In genomic region chr6:12138377-12138776, GRCh38 we compare ENCODE assay signal across 15 cellular contexts.
DNase-seq lines count a peak whose midpoint lies in the region; ATAC-seq and TF ChIP-seq lines count a peak whose summit lies in the region.
"Had no signal": no experiment of that assay in that cellular context is flagged by ENCODE, and none has a peak within 500 bp of the region (broad histone marks: within the 10 kb centered on the region; RNA-seq: fewer than 3 reads in every experiment).

No MANE protein-coding gene starts in this region.

- H3K27ac ChIP-seq in CD8-positive, alpha-beta T cell (ENCODE audit: low read depth, low read length), result no peak overlapping the region
- no peak overlapping the region for H3K27ac ChIP-seq in suprapubic skin
- H3K27ac ChIP-seq in esophagus muscularis mucosa (replicated peaks in 1 of 4), result no peak overlapping the region
- H3K27ac ChIP-seq: parathyroid adenoma had no signal

- intact Hi-C loops in CD8-positive, alpha-beta T cell (cut with DNase I, micrococcal nuclease), result no loop called here
- intact Hi-C loops in esophagus muscularis mucosa (cut with DNase I), result no loop called here

- no peaks in the 10 kb centered on the region for H3K9me3 ChIP-seq in CD8-positive, alpha-beta T cell (ENCODE audit: low read length)
- H3K9me3 ChIP-seq in suprapubic skin, result no peaks in the 10 kb centered on the region
- H3K9me3 ChIP-seq in esophagus muscularis mucosa, result no peaks in the 10 kb centered on the region
- H3K9me3 ChIP-seq: BE2C had no signal

- TF ChIP-seq EP300 in suprapubic skin (IDR thresholded peaks at IDR 0.05) (no peak), esophagus muscularis mucosa (IDR thresholded peaks at IDR 0.05) (no peak)

- H3K4me3 Mint-ChIP-seq in CD8-positive, alpha-beta T cell, result no peak overlapping the region
- H3K4me3 Mint-ChIP-seq: stimulated activated memory B cell treated with anti-CD40 and anti-IgM and Interleukin-4, amounts not matched to agents 10 μg/mL and 1 μg/mL and 100 μg/mL, for 72 hours had no signal

- H3K36me3 ChIP-seq in CD8-positive, alpha-beta T cell (ENCODE audit: insufficient read depth, low read length), result no peaks in the 10 kb centered on the region
- H3K36me3 ChIP-seq in suprapubic skin (peaks cover 26% of the 10 kb centered on the region), esophagus muscularis mucosa (peaks cover 0 to 32% (median 23%) of the 10 kb centered on the region in 4 donors)

- peaks cover 22% of the 10 kb centered on the region for H3K4me1 Mint-ChIP-seq in CD8-positive, alpha-beta T cell (ENCODE audit: low read depth)
- H3K4me1 Mint-ChIP-seq: stimulated activated memory B cell treated with anti-CD40 and anti-IgM and Interleukin-4, amounts not matched to agents 10 μg/mL and 1 μg/mL and 100 μg/mL, for 72 hours had no signal

- H3K27me3 Mint-ChIP-seq in CD8-positive, alpha-beta T cell (ENCODE audit: low read depth), result no peaks in the 10 kb centered on the region
- H3K27me3 Mint-ChIP-seq: stimulated activated memory B cell treated with anti-CD40 and anti-IgM and Interleukin-4, amounts not matched to agents 10 μg/mL and 1 μg/mL and 100 μg/mL, for 72 hours had no signal

- no peaks in the 10 kb centered on the region for H3K27me3 ChIP-seq in CD8-positive, alpha-beta T cell (ENCODE audit: insufficient read depth, low read length)
- H3K27me3 ChIP-seq in suprapubic skin (no peaks in the 10 kb centered on the region), esophagus muscularis mucosa (no peaks in the 10 kb centered on the region)
- H3K27me3 ChIP-seq: BE2C, dorsolateral prefrontal cortex had no signal

- peaks cover 15% of the 10 kb centered on the region for H3K4me1 ChIP-seq in CD8-positive, alpha-beta T cell (ENCODE audit: insufficient read depth, low read length)
- peaks cover 8% of the 10 kb centered on the region for H3K4me1 ChIP-seq in suprapubic skin
- H3K4me1 ChIP-seq in esophagus muscularis mucosa, result peaks cover 0 to 11% (median 9%) of the 10 kb centered on the region in 4 donors
- H3K4me1 ChIP-seq: BE2C, parathyroid adenoma had no signal

- POLR2A ChIA-PET in CD8-positive, alpha-beta T cell (lab: Charles Lee), result interaction anchor here (0.6 kb wide), 1 partner anchor 10 kb away, joined by 3 read pairs; no protein-coding TSS in a partner anchor

- no peak for TF ChIP-seq CTCF in CD8-positive, alpha-beta T cell (IDR thresholded peaks at IDR 0.05)
- no peak for TF ChIP-seq CTCF in suprapubic skin (IDR thresholded peaks at IDR 0.05)
- no peak for TF ChIP-seq CTCF in esophagus muscularis mucosa (IDR thresholded peaks at IDR 0.05)

- peak; percentile 4 to 71 (median 38) for DNase-seq in CD8-positive, alpha-beta T cell
- DNase-seq in T-helper 1 cell, result peak in 3 of 5 donors; percentile 17 to 78 (median 39)
- peak; percentile 13 for DNase-seq in activated naive CD4-positive, alpha-beta T cell treated with Interleukin-2 at 50 U/mL for 16 hours
- peak; percentile 69 for DNase-seq in myocyte (ENCODE audit: low read depth)
- DNase-seq in suprapubic skin (ENCODE audit: low spot score in 2 of 2), result no peak
- no peak for DNase-seq in esophagus muscularis mucosa (ENCODE audit: extremely low spot score)
- DNase-seq in DMS 273 (lab: John Stamatoyannopoulos, UW; ENCODE audit: unreplicated experiment), result no peak
- DNase-seq: BE2C, dorsolateral prefrontal cortex, MM.1S, NCI-H2171 treated with DMSO at 0.1 percent for 48 hours had no signal

- no peak overlapping the region for H3K4me3 ChIP-seq in CD8-positive, alpha-beta T cell (ENCODE audit: low read depth, low read length)
- no peak overlapping the region for H3K4me3 ChIP-seq in suprapubic skin
- no peak overlapping the region for H3K4me3 ChIP-seq in esophagus muscularis mucosa

- H3K27ac Mint-ChIP-seq in CD8-positive, alpha-beta T cell, result peak overlapping the region; percentile 23

- ATAC-seq in CD8-positive, alpha-beta T cell, result peak; percentile 100
- no peak for ATAC-seq in GM18498 (IDR thresholded peaks at IDR 0.05; ENCODE audit: unreplicated experiment)
- ATAC-seq: HCT116; stimulated activated memory B cell treated with anti-CD40 and anti-IgM and Interleukin-4, amounts not matched to agents 10 μg/mL and 1 μg/mL and 100 μg/mL, for 72 hours had no signal

- peaks cover 52% of the 10 kb centered on the region for H3K36me3 Mint-ChIP-seq in CD8-positive, alpha-beta T cell

- 75% methylated on average over 1 of the region's 1 CpG for WGBS in suprapubic skin
- 94% methylated on average over 1 of the region's 1 CpG for WGBS in esophagus muscularis mucosa

- H3K9me3 Mint-ChIP-seq in CD8-positive, alpha-beta T cell, result peaks cover 3% of the 10 kb centered on the region
- H3K9me3 Mint-ChIP-seq: stimulated activated memory B cell treated with anti-CD40 and anti-IgM and Interleukin-4, amounts not matched to agents 10 μg/mL and 1 μg/mL and 100 μg/mL, for 72 hours had no signal

- TF ChIP-seq POLR2A in suprapubic skin (IDR thresholded peaks at IDR 0.05), result no peak
- TF ChIP-seq POLR2A in esophagus muscularis mucosa (IDR thresholded peaks at IDR 0.05; ENCODE audit: low read depth), result no peak

- CTCF ChIA-PET in CD8-positive, alpha-beta T cell (lab: Charles Lee), result no interaction called here

Comparison
In these comparisons a context has a peak if more than half of its experiments do, and no peak if none do; other contexts are left out.
1. DNase-seq: peak in CD8-positive, alpha-beta T cell (7 of 7), T-helper 1 cell (3 of 5), activated naive CD4-positive, alpha-beta T cell treated with Interleukin-2 at 50 U/mL for 16 hours (single experiment) and myocyte (single experiment); none in suprapubic skin (0 of 2), esophagus muscularis mucosa (single experiment) and DMS 273 (single experiment).